ENCODE assay signal across 8 cellular contexts in the genomic region with DNA sequence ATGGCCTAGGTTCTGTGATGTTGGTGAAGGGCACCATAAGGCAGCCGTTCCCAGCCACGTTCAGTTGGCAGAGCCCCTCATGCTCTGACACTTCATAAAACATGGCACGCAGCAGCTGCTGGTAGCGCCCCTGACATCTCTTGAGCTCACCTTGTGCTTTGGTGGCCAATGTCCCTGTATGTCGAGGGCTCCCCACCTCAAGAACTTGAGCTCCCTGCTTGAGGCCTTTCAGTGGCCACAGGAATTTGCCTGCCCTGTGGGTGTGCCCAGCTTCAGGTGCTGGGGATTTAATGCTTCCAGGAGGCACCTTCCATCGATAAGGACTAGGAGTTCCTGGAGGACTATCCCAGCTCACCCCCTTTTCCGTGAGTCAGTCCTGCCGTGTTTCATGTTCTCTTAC.
"Had no signal": no experiment of that assay in that cellular context is flagged by ENCODE, and none has a peak within 500 bp of the region (broad histone marks: within the 10 kb centered on the region; RNA-seq: fewer than 3 reads in every experiment).

No MANE protein-coding gene starts in this region.

- H3K4me3 ChIP-seq: GM12878 had no signal

- ATAC-seq: GM12878 had no signal

- FAIRE-seq: G401.6, GM12878, GM12891, GM12892, GM18507, GM19239 had no signal

- DNase-seq: GDM1, GF-D8 had no signal
